In the genomic region with DNA sequence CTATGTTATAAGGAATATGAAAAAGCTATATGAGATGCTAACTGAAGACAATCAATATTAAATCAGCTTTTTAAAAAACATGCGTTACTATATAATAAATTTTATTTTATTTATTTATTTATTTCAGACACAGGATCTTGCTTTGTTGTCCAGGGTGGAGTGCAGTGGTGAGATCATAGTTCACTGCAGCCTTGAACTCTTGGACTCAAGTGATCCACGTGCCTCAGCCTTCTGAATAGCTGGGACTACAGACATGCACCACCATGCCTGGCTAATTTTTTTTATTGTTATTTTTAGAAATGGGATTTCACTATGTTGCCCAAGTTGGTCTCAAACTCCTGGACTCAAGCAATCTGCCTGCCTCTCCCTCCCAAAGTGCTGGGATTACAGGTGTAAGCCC, we compare ENCODE assay signal across 18 cellular contexts.
"Had no signal": no experiment of that assay in that cellular context is flagged by ENCODE, and none has a peak within 500 bp of the region (broad histone marks: within the 10 kb centered on the region; RNA-seq: fewer than 3 reads in every experiment).

No MANE protein-coding gene starts in this region.

- H3K27me3 ChIP-seq: MG63 had no signal

- H3K27ac ChIP-seq: HL-60 had no signal

- H3K9me3 ChIP-seq: MG63, SK-N-SH had no signal

- H3K36me3 ChIP-seq: MG63 had no signal

- DNase-seq: KBM-7, MG63, NCI-H1092, NCI-H1105 treated with DMSO at 0.1 percent for 48 hours, NCI-H1417 treated with DMSO at 0.1 percent for 48 hours, NCI-H146, NCI-H1694 treated with DMSO at 0.1 percent for 48 hours, NCI-H1930, NCI-H2081, NCI-H2107, NCI-H446, NCI-H510A, NCI-H524 treated with DMSO at 0.1 percent for 48 hours, NCI-H774, RPMI8226, SHP77, SK-N-SH had no signal

- H3K9ac ChIP-seq: SK-N-SH had no signal

- H3K4me3 ChIP-seq: MG63 had no signal
